19 cellular contexts compared by ENCODE assay signal in genomic region chr12:58504539-58504938, GRCh38.
DNase-seq lines count a peak whose midpoint lies in the region; ATAC-seq, FAIRE-seq and TF ChIP-seq lines count a peak whose summit lies in the region.
"Had no signal": no experiment of that assay in that cellular context is flagged by ENCODE, and none has a peak within 500 bp of the region (broad histone marks: within the 10 kb centered on the region; RNA-seq: fewer than 3 reads in every experiment).

No MANE protein-coding gene starts in this region.

- peaks cover 13% of the 10 kb centered on the region for H3K9me1 ChIP-seq in IMR-90 (ENCODE audit: insufficient read depth, low read length)
- peaks cover 2% of the 10 kb centered on the region for H3K9me1 ChIP-seq in keratinocyte (ENCODE audit: control insufficient read depth, extremely low read depth, insufficient read depth, low read length)

- in situ Hi-C loops in IMR-90 (cut with MboI; ENCODE audit: low sequenced_read_pairs), result no loop called here

- H2AK9ac ChIP-seq in IMR-90 (replicated peaks; ENCODE audit: low read depth, low read length, poor library complexity), result no peak overlapping the region

- H3K27me3 Mint-ChIP-seq in stimulated activated memory B cell treated with anti-CD40 and anti-IgM and Interleukin-4, amounts not matched to agents 10 μg/mL and 1 μg/mL and 100 μg/mL, for 72 hours, result no peaks in the 10 kb centered on the region
- peaks cover 2% of the 10 kb centered on the region for H3K27me3 Mint-ChIP-seq in activated CD4-positive, alpha-beta T cell treated with anti-CD3 and anti-CD28 coated beads for 36 hours

- H3K4me1 Mint-ChIP-seq in stimulated activated memory B cell treated with anti-CD40 and anti-IgM and Interleukin-4, amounts not matched to agents 10 μg/mL and 1 μg/mL and 100 μg/mL, for 72 hours, result no peaks in the 10 kb centered on the region
- no peaks in the 10 kb centered on the region for H3K4me1 Mint-ChIP-seq in activated CD4-positive, alpha-beta T cell treated with anti-CD3 and anti-CD28 coated beads for 36 hours
- H3K4me1 Mint-ChIP-seq: activated naive CD8-positive, alpha-beta T cell treated with anti-CD3 and anti-CD28 coated beads for 36 hours; GM23338; naive thymus-derived CD4-positive, alpha-beta T cell had no signal

- H3K18ac ChIP-seq in IMR-90 (ENCODE audit: low read depth, low read length), result peak overlapping the region; percentile 80; the same call in 1 of the 2 replicates

- H4K20me1 ChIP-seq in IMR-90 (ENCODE audit: insufficient read depth, low read length) (no peaks in the 10 kb centered on the region), keratinocyte (ENCODE audit: control insufficient read depth, extremely low read depth, insufficient read depth, low read length) (no peaks in the 10 kb centered on the region)
- H4K20me1 ChIP-seq: BLaER1 had no signal

- H2BK15ac ChIP-seq in IMR-90 (ENCODE audit: low read depth, low read length), result no peak overlapping the region

- BruUV-seq in IMR-90 (replicated peaks; lab: Mats Ljungman, UMichigan), result no TSS peak

- ATAC-seq in IMR-90 (ENCODE audit: low read depth) (peak; percentile 11; the same call in 1 of the 2 replicates), HG03521 (IDR thresholded peaks at IDR 0.05; ENCODE audit: unreplicated experiment) (no peak)
- no peak for ATAC-seq in stimulated activated memory B cell treated with anti-CD40 and anti-IgM and Interleukin-4, amounts not matched to agents 10 μg/mL and 1 μg/mL and 100 μg/mL, for 72 hours
- ATAC-seq in activated CD4-positive, alpha-beta T cell treated with anti-CD3 and anti-CD28 coated beads for 36 hours, result no peak
- ATAC-seq: GM23338; left ventricle myocardium superior; naive thymus-derived CD4-positive, alpha-beta T cell; upper lobe of right lung had no signal

- TF ChIP-seq POLR2A in IMR-90 (IDR thresholded peaks at IDR 0.05; ENCODE audit: low read depth, low read length) (no peak), Peyer's patch (IDR thresholded peaks at IDR 0.05) (no peak)

- H2BK120ac ChIP-seq in IMR-90 (ENCODE audit: low read depth, low read length), result peak overlapping the region; percentile 72

- H3K79me2 ChIP-seq in keratinocyte (ENCODE audit: control insufficient read depth, insufficient read depth, low read length), result no peaks in the 10 kb centered on the region

- WGBS in IMR-90 (ENCODE audit: extremely low coverage in 2 of 2, insufficient read length in 1 of 2), 2 experiments, result no CpG with 5 or more reads among the region's 3 CpGs

- H3K9ac ChIP-seq in IMR-90 (ENCODE audit: low read depth, low read length) (no peak overlapping the region), keratinocyte (ENCODE audit: control insufficient read depth, extremely low read depth, insufficient read depth, low read length) (no peak overlapping the region)
- H3K9ac ChIP-seq: BLaER1 had no signal

- no peak overlapping the region for H3K4me3 ChIP-seq in IMR-90 (ENCODE audit: insufficient read depth, low read depth, low read length)
- no peak overlapping the region for H3K4me3 ChIP-seq in WERI-Rb-1 (ENCODE audit: low read depth, low read length)
- no peak overlapping the region for H3K4me3 ChIP-seq in keratinocyte (ENCODE audit: control insufficient read depth in 2 of 3, extremely low read depth in 1 of 3, insufficient read depth in 2 of 3, low read depth in 1 of 3, low read length in 3 of 3)
- no peak overlapping the region for H3K4me3 ChIP-seq in Peyer's patch
- H3K4me3 ChIP-seq: BLaER1, GM23338, upper lobe of right lung had no signal

- no peak overlapping the region for H2AFZ ChIP-seq in IMR-90 (replicated peaks; ENCODE audit: low read length, poor library complexity)
- H2AFZ ChIP-seq in keratinocyte (ENCODE audit: control insufficient read depth, low read length), result no peak overlapping the region
- H2AFZ ChIP-seq: GM23338 had no signal

- H4K91ac ChIP-seq in IMR-90 (ENCODE audit: insufficient read depth, low read depth, low read length), result no peak overlapping the region

- H3K4me1 ChIP-seq in IMR-90 (ENCODE audit: control insufficient read depth, insufficient read depth, low read length) (peaks cover 11% of the 10 kb centered on the region), keratinocyte (ENCODE audit: control insufficient read depth, extremely low read depth, insufficient read depth, low read length) (peaks cover 10% of the 10 kb centered on the region), Peyer's patch (peaks cover 0 to 7% (median 0%) of the 10 kb centered on the region in 4 donors)
- H3K4me1 ChIP-seq: BLaER1, upper lobe of right lung had no signal

- TF ChIP-seq RAD21 in IMR-90 (IDR thresholded peaks at IDR 0.05; ENCODE audit: low read length), result no peak

- CTCF ChIA-PET in IMR-90 (lab: Yijun Ruan, JAX), result no interaction called here
- CTCF ChIA-PET in activated CD4-positive, alpha-beta T cell treated with anti-CD3 and anti-CD28 coated beads for 36 hours (lab: Charles Lee), result no interaction called here

- H2BK5ac ChIP-seq in IMR-90 (ENCODE audit: low read depth, low read length, poor library complexity, severe bottlenecking), result peak overlapping the region; percentile 58

- no peak overlapping the region for H3K56ac ChIP-seq in IMR-90 (ENCODE audit: extremely low read depth, insufficient read depth, low read length)

- H2AK5ac ChIP-seq in IMR-90 (ENCODE audit: low read depth, low read length), result no peak overlapping the region

- H3K4me2 ChIP-seq in IMR-90 (ENCODE audit: low read depth, low read length) (no peak overlapping the region), keratinocyte (ENCODE audit: control insufficient read depth, extremely low read depth, insufficient read depth, low read depth, low read length) (no peak overlapping the region)
- H3K4me2 ChIP-seq: BLaER1, GM23338 had no signal

- H3K36me3 ChIP-seq in IMR-90 (ENCODE audit: control insufficient read depth, insufficient read depth, low read length), result no peaks in the 10 kb centered on the region
- H3K36me3 ChIP-seq in WERI-Rb-1, result no peaks in the 10 kb centered on the region
- no peaks in the 10 kb centered on the region for H3K36me3 ChIP-seq in keratinocyte (ENCODE audit: control insufficient read depth in 2 of 2, extremely low read depth in 1 of 2, insufficient read depth in 2 of 2, low read length in 2 of 2)
- no peaks in the 10 kb centered on the region for H3K36me3 ChIP-seq in Peyer's patch
- H3K36me3 ChIP-seq: BLaER1, upper lobe of right lung had no signal

- POLR2A ChIA-PET in IMR-90 (lab: Charles Lee; ENCODE audit: unreplicated experiment), result no interaction called here
- POLR2A ChIA-PET in activated CD4-positive, alpha-beta T cell treated with anti-CD3 and anti-CD28 coated beads for 36 hours (lab: Charles Lee), result no interaction called here

- peak overlapping the region; percentile 51; the same call in 1 of the 2 replicates for H4K5ac ChIP-seq in IMR-90 (ENCODE audit: low read depth, low read length)

- H3K27ac ChIP-seq in IMR-90 (ENCODE audit: insufficient read depth, low read length) (no peak overlapping the region), WERI-Rb-1 (no peak overlapping the region), keratinocyte (ENCODE audit: control insufficient read depth, insufficient read depth, low read length) (no peak overlapping the region), Peyer's patch (no peak overlapping the region)
- H3K27ac ChIP-seq: BLaER1, upper lobe of right lung had no signal

- peak overlapping the region in 1 of 2 experiments; percentile 25; a peak in 2 of 4 replicates for H4K8ac ChIP-seq in IMR-90 (ENCODE audit: low read depth in 2 of 2, low read length in 2 of 2)

- FAIRE-seq in keratinocyte (lab: Jason Lieb, UNC), result peak; percentile 32
- FAIRE-seq: G401.6 had no signal

- H3K14ac ChIP-seq in IMR-90 (replicated peaks; ENCODE audit: low read depth, low read length), result peak overlapping the region; percentile 65; the same call in 1 of the 2 replicates

- no peaks in the 10 kb centered on the region for H3K79me1 ChIP-seq in IMR-90 (ENCODE audit: low read depth in 1 of 2, low read length in 2 of 2)

- no peak overlapping the region for H3K4ac ChIP-seq in IMR-90 (ENCODE audit: low read depth, low read length)

- intact Hi-C loops in IMR-90 (cut with micrococcal nuclease), result no loop called here
- intact Hi-C loops in activated CD4-positive, alpha-beta T cell treated with anti-CD3 and anti-CD28 coated beads for 36 hours (cut with DNase I, micrococcal nuclease), result no loop called here

- no peak overlapping the region for H3K4me3 Mint-ChIP-seq in stimulated activated memory B cell treated with anti-CD40 and anti-IgM and Interleukin-4, amounts not matched to agents 10 μg/mL and 1 μg/mL and 100 μg/mL, for 72 hours
- H3K4me3 Mint-ChIP-seq in activated CD4-positive, alpha-beta T cell treated with anti-CD3 and anti-CD28 coated beads for 36 hours, result no peak overlapping the region
- H3K4me3 Mint-ChIP-seq: activated naive CD8-positive, alpha-beta T cell treated with anti-CD3 and anti-CD28 coated beads for 36 hours; GM23338; naive thymus-derived CD4-positive, alpha-beta T cell had no signal

- H3K27me3 ChIP-seq in IMR-90 (ENCODE audit: control insufficient read depth, insufficient read depth, low read length) (no peaks in the 10 kb centered on the region), WERI-Rb-1 (ENCODE audit: insufficient read depth, low read depth, severe bottlenecking) (no peaks in the 10 kb centered on the region), keratinocyte (ENCODE audit: control insufficient read depth, extremely low read depth, insufficient read depth, low read length) (no peaks in the 10 kb centered on the region), Peyer's patch (no peaks in the 10 kb centered on the region)
- H3K27me3 ChIP-seq: BLaER1, upper lobe of right lung had no signal

- no peak for TF ChIP-seq CTCF in IMR-90 (conservative IDR thresholded peaks at IDR 0.05; ENCODE audit: low read depth, low read length)
- no peak for TF ChIP-seq CTCF in WERI-Rb-1 (IDR thresholded peaks at IDR 0.05; ENCODE audit: low read depth, low read length)
- no peak for TF ChIP-seq CTCF in keratinocyte (optimal IDR thresholded peaks at IDR 0.05 in 1 of 3, IDR thresholded peaks at IDR 0.05 in 1 of 3, conservative IDR thresholded peaks at IDR 0.05 in 1 of 3; ENCODE audit: extremely low read depth in 1 of 3, insufficient read depth in 2 of 3, low read length in 3 of 3)
- TF ChIP-seq CTCF in Peyer's patch (IDR thresholded peaks at IDR 0.05), result no peak

- H3K27ac Mint-ChIP-seq in stimulated activated memory B cell treated with anti-CD40 and anti-IgM and Interleukin-4, amounts not matched to agents 10 μg/mL and 1 μg/mL and 100 μg/mL, for 72 hours, result no peak overlapping the region
- H3K27ac Mint-ChIP-seq in activated CD4-positive, alpha-beta T cell treated with anti-CD3 and anti-CD28 coated beads for 36 hours, result no peak overlapping the region
- H3K27ac Mint-ChIP-seq: activated naive CD8-positive, alpha-beta T cell treated with anti-CD3 and anti-CD28 coated beads for 36 hours; GM23338; naive thymus-derived CD4-positive, alpha-beta T cell had no signal

- peak; percentile 86 for DNase-seq in DMS153 (lab: John Stamatoyannopoulos, UW)
- peak; percentile 66 for DNase-seq in IMR-90
- DNase-seq in WERI-Rb-1, result peak; percentile 8
- DNase-seq in keratinocyte (ENCODE audit: low read depth, low spot score), result no peak
- DNase-seq in Peyer's patch, result no peak
- no peak for DNase-seq in activated CD4-positive, alpha-beta T cell treated with anti-CD3 and anti-CD28 coated beads for 36 hours
- DNase-seq: activated naive CD8-positive, alpha-beta T cell treated with anti-CD3 and anti-CD28 coated beads for 36 hours; hippocampal formation; left ventricle myocardium superior; naive thymus-derived CD4-positive, alpha-beta T cell; NCI-H2029 treated with DMSO at 0.1 percent for 48 hours; stimulated activated CD4-positive, alpha-beta T cell treated with anti-CD3 and anti-CD28 coated beads, Interleukin-2, amount 100 ng/mL, for 48 hours; SW 1271; upper lobe of right lung had no signal

- peak overlapping the region; percentile 72 for H3K23ac ChIP-seq in IMR-90 (ENCODE audit: low read depth, low read length)

- H3K36me3 Mint-ChIP-seq in stimulated activated memory B cell treated with anti-CD40 and anti-IgM and Interleukin-4, amounts not matched to agents 10 μg/mL and 1 μg/mL and 100 μg/mL, for 72 hours, result no peaks in the 10 kb centered on the region
- H3K36me3 Mint-ChIP-seq in activated CD4-positive, alpha-beta T cell treated with anti-CD3 and anti-CD28 coated beads for 36 hours (ENCODE audit: low read depth), result no peaks in the 10 kb centered on the region
- H3K36me3 Mint-ChIP-seq: activated naive CD8-positive, alpha-beta T cell treated with anti-CD3 and anti-CD28 coated beads for 36 hours; naive thymus-derived CD4-positive, alpha-beta T cell had no signal

- no peaks in the 10 kb centered on the region for H3K9me3 Mint-ChIP-seq in stimulated activated memory B cell treated with anti-CD40 and anti-IgM and Interleukin-4, amounts not matched to agents 10 μg/mL and 1 μg/mL and 100 μg/mL, for 72 hours
- H3K9me3 Mint-ChIP-seq in activated CD4-positive, alpha-beta T cell treated with anti-CD3 and anti-CD28 coated beads for 36 hours (ENCODE audit: low read depth), result no peaks in the 10 kb centered on the region
- H3K9me3 Mint-ChIP-seq: activated naive CD8-positive, alpha-beta T cell treated with anti-CD3 and anti-CD28 coated beads for 36 hours; GM23338 had no signal

- H3K9me3 ChIP-seq in IMR-90 (ENCODE audit: control insufficient read depth, insufficient read depth, low read length) (peaks cover 3% of the 10 kb centered on the region), WERI-Rb-1 (ENCODE audit: severe bottlenecking) (no peaks in the 10 kb centered on the region), keratinocyte (ENCODE audit: control insufficient read depth, low read depth, low read length) (no peaks in the 10 kb centered on the region), Peyer's patch (no peaks in the 10 kb centered on the region)
- H3K9me3 ChIP-seq: BLaER1, upper lobe of right lung had no signal

- H2BK20ac ChIP-seq in IMR-90 (ENCODE audit: low read depth, low read length), result no peak overlapping the region

- dilution Hi-C loops in IMR-90 (cut with HindIII; ENCODE audit: low sequenced_read_pairs, unreplicated experiment), result no loop called here
- dilution Hi-C loops in keratinocyte (cut with MboI; ENCODE audit: extremely low pct_ligation_motif_present, low sequenced_read_pairs), result no loop called here

Comparison
In these comparisons a context has a peak if more than half of its experiments do, and no peak if none do; other contexts are left out.
1. DNase-seq: peak in DMS153 (single experiment), IMR-90 (single experiment) and WERI-Rb-1 (single experiment); none in keratinocyte (single experiment), Peyer's patch (0 of 3) and activated CD4-positive, alpha-beta T cell treated with anti-CD3 and anti-CD28 coated beads for 36 hours (single experiment).